10 cellular contexts compared by ENCODE assay signal in genomic region chr2:27539649-27540048, GRCh38. TPM values are rescaled to one million over a fixed set of nuclear protein-coding genes. Genes with fewer than 3 reads are reported as not detected.
"Had no signal": no experiment of that assay in that cellular context is flagged by ENCODE, and none has a peak within 500 bp of the region (broad histone marks: within the 10 kb centered on the region; RNA-seq: fewer than 3 reads in every experiment).

No MANE protein-coding gene starts in this region.

RNA-seq across cellular contexts. Expression of gene GCKR, which starts 43.0 kb away (rescaled TPM):
- total RNA-seq: left colon; left ventricle myocardium inferior; left ventricle myocardium superior; lower leg skin; lung microvascular endothelial cell; mesothelial cell of epicardium; mononuclear cell; myocyte; naive thymus-derived CD4-positive, alpha-beta T cell had no signal
- polyA plus RNA-seq: immature natural killer cell; naive thymus-derived CD4-positive, alpha-beta T cell had no signal

RNA-seq across cellular contexts. Expression of gene FNDC4, which starts 44.6 kb away (rescaled TPM):
- total RNA-seq: naive thymus-derived CD4-positive, alpha-beta T cell had no signal
- polyA plus RNA-seq: immature natural killer cell; naive thymus-derived CD4-positive, alpha-beta T cell had no signal
